ENCODE assay signal across 32 cellular contexts in genomic region chr11:82356316-82356715, GRCh38.
"Had no signal": no experiment of that assay in that cellular context is flagged by ENCODE, and none has a peak within 500 bp of the region (broad histone marks: within the 10 kb centered on the region; RNA-seq: fewer than 3 reads in every experiment).

No MANE protein-coding gene starts in this region.

- H3K4me1 ChIP-seq: breast epithelium, foreskin keratinocyte, heart right ventricle, left ventricle myocardium inferior, pancreas, prostate gland, sigmoid colon, vagina had no signal

- H3K27ac ChIP-seq: breast epithelium, foreskin keratinocyte, heart right ventricle, left ventricle myocardium inferior, neutrophil, pancreas, prostate gland, sigmoid colon, vagina had no signal

- H3K27me3 ChIP-seq: breast epithelium, foreskin keratinocyte, heart right ventricle, neutrophil, pancreas, sigmoid colon, vagina had no signal

- H3K36me3 ChIP-seq: breast epithelium, heart right ventricle, left ventricle myocardium inferior, neutrophil, pancreas, prostate gland, sigmoid colon, vagina had no signal

- H3K9me3 ChIP-seq: neutrophil, pancreas, prostate gland, vagina had no signal

- H3K4me2 ChIP-seq: smooth muscle cell had no signal

- H3K4me3 ChIP-seq: breast epithelium, heart right ventricle, left ventricle myocardium inferior, lung, pancreas, prostate gland, sigmoid colon, smooth muscle cell, vagina had no signal

- ATAC-seq: activated CD8-positive, alpha-beta T cell treated with anti-CD3 and anti-CD28 coated beads for 36 hours; activated T-cell treated with anti-CD3 and anti-CD28 coated beads, Interleukin-2, amount 50 U/mL, for 4 hours; activated T-helper 17 cell treated with anti-CD3 and anti-CD28 coated beads, Interleukin-2, amount 50 U/mL, for 72 hours; esophagus mucosa; foreskin keratinocyte; heart right ventricle; pancreas; stimulated activated memory B cell treated with anti-CD40 and anti-IgM and Interleukin-4, amounts not matched to agents 10 μg/mL and 1 μg/mL and 100 μg/mL, for 72 hours; stimulated activated naive CD8-positive, alpha-beta T cell treated with anti-CD3 and anti-CD28 coated beads, Interleukin-15, amount 100 ng/mL, for 72 hours; T-helper 17 cell; WTC11 had no signal

- DNase-seq: activated CD4-positive, alpha-beta T cell treated with anti-CD3 and anti-CD28 coated beads, Interleukin-2, amount 50 U/mL, for 1 hour; activated CD8-positive, alpha-beta T cell treated with anti-CD3 and anti-CD28 coated beads for 36 hours; activated gamma-delta T cell treated with Interleukin-2 at 50 U/mL for 16 hours; activated naive CD4-positive, alpha-beta T cell treated with anti-CD3 and anti-CD28 coated beads, Interleukin-2, amount 50 U/mL, for 16 hours; activated T-cell treated with anti-CD3 and anti-CD28 coated beads, Interleukin-2, amount 50 U/mL, for 4 hours; amygdala; central memory CD4-positive, alpha-beta T cell; endodermal cell; heart right ventricle; left ventricle myocardium inferior; nephron progenitor cell; retina; sigmoid colon; stimulated activated CD4-positive, alpha-beta T cell treated with anti-CD3 and anti-CD28 coated beads, Interleukin-1b, Interleukin-23, amount 100 ng/mL, for 48 hours; stimulated activated CD4-positive, alpha-beta T cell treated with anti-CD3 and anti-CD28 coated beads, Interleukin-4, amount 100 ng/mL, for 4 hours; stimulated activated CD8-positive, alpha-beta memory T cell treated with anti-CD3 and anti-CD28 coated beads, Interleukin-4, amount 100 ng/mL, for 48 hours; stimulated activated naive CD8-positive, alpha-beta T cell treated with anti-CD3 and anti-CD28 coated beads, Interleukin-15, amount 100 ng/mL, for 72 hours; substantia nigra; T-helper 17 cell; T1000 had no signal
